In the genomic region with DNA sequence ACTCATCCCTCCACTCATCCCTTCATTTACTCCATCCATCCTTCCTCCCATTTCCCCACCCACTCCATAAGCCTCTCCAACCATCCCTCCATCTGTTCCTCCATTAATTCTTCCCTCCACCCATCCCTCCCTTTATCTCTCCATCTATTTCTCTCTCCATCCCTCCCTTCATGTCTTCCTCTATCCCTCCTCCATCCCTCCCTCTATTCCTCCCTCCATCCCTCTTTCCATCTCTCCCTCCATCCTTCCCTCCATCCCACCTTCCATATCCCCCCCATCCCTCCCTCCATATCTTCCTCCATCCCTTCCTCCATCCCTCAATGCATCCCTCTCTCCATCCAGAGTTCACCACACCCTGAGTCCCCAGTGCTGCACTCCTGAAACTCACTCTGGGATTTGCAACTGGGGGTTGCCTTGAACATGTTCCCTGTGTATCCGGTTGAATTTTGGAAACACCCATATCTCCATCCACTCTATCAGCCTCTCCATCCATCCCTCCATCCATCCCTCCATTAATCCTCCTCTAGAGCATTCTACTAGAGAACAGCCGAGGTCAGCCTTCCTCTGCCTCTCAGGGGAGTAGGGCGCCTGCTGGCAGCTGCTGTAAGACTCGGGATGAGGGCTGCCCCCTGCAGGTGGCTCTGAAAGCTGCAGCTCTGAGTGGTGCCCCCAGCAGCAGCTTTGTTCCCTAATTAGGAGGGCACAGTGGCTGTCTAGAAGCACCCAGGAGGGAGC, we compare ENCODE assay signal across 8 cellular contexts. TPM values are rescaled to one million over a fixed set of nuclear protein-coding genes. Genes with fewer than 3 reads are reported as not detected.
DNase-seq lines count a peak whose midpoint lies in the region; ATAC-seq and TF ChIP-seq lines count a peak whose summit lies in the region.

No MANE protein-coding gene starts in this region.

- ATAC-seq in GM21529 (IDR thresholded peaks at IDR 0.05; ENCODE audit: unreplicated experiment) = no peak

- H3K4me3 ChIP-seq in GM06990 (replicated peaks; ENCODE audit: low read depth, low read length) = no peak overlapping the region

- no peaks in the 10 kb centered on the region for H3K36me3 ChIP-seq in GM06990 (ENCODE audit: control insufficient read depth, insufficient read depth, low read length)

- TF ChIP-seq CTCF in GM06990 (IDR thresholded peaks at IDR 0.05; ENCODE audit: insufficient read depth, low read length, poor library complexity, severe bottlenecking) = peak; percentile 94

- H3K27me3 ChIP-seq in GM06990 (replicated peaks; ENCODE audit: control insufficient read depth, insufficient read depth, low read length) = no peaks in the 10 kb centered on the region

- intact Hi-C loops in posterior cingulate gyrus (cut with DNase I) = loop anchor here (5.0 kb wide), 2 partner anchors 91 to 111 kb away; no protein-coding TSS in a partner anchor

- DNase-seq in GM06990 (ENCODE audit: extremely low read depth, insufficient read length) (peak; percentile 37), KG1 (lab: John Stamatoyannopoulos, UW) (peak; percentile 56), SK-N-DZ (ENCODE audit: low spot score) (peak; percentile 7), glomerular endothelial cell (ENCODE audit: extremely low read depth, low read depth, low spot score) (peak; percentile 12), posterior cingulate gyrus (peak; percentile 49 to 96 (median 80)), ureter (ENCODE audit: low spot score) (peak; percentile 70)
- DNase-seq in activated gamma-delta T cell treated with anti-CD3 and anti-CD28 coated beads, Interleukin-2, amount 50 U/mL, for 16 hours (ENCODE audit: low read depth) = peak; percentile 75

RNA-seq across cellular contexts. Expression of a gene that starts 39.4 kb away (rescaled TPM):
- polyA plus RNA-seq in SK-N-DZ (2014; cell fraction: cytosol; rRNA removed) = 0.09 and 0.12 TPM in 2 replicates
- polyA plus RNA-seq in SK-N-DZ (2014; cell fraction: nucleus; rRNA removed) = not detected in 2 replicates
- total RNA-seq in glomerular endothelial cell (29.5 and 66.0 TPM in 2 replicates), ureter (20.1 TPM)

RNA-seq across cellular contexts. Expression of a gene that starts 56.9 kb away (rescaled TPM):
- polyA plus RNA-seq in SK-N-DZ (2014; cell fraction: cytosol; rRNA removed) = not detected in 2 replicates
- not detected in 2 replicates for polyA plus RNA-seq in SK-N-DZ (2014; cell fraction: nucleus; rRNA removed)
- total RNA-seq in glomerular endothelial cell (5.4 and 10.8 TPM in 2 replicates), ureter (3.0 TPM)

Comparison
In these comparisons a context has a peak if more than half of its experiments do, and no peak if none do; other contexts are left out.
1. DNase-seq: peak in every context shown above with its lines; median percentile 80 in posterior cingulate gyrus; 75 in activated gamma-delta T cell treated with anti-CD3 and anti-CD28 coated beads, Interleukin-2, amount 50 U/mL, for 16 hours; 70 in ureter; 56 in KG1; 37 in GM06990; 12 in glomerular endothelial cell; 7 in SK-N-DZ.